11 cellular contexts compared by ENCODE assay signal in genomic region chr10:100014129-100014762, GRCh38. TPM values are rescaled to one million over a fixed set of nuclear protein-coding genes. Genes with fewer than 3 reads are reported as not detected.
DNase-seq lines count a peak whose midpoint lies in the region; ATAC-seq and TF ChIP-seq lines count a peak whose summit lies in the region.
"Had no signal": no experiment of that assay in that cellular context is flagged by ENCODE, and none has a peak within 500 bp of the region (broad histone marks: within the 10 kb centered on the region; RNA-seq: fewer than 3 reads in every experiment).

No MANE protein-coding gene starts in this region.

- H3K27ac ChIP-seq in endodermal cell (ENCODE audit: low read depth, low read length), result no peak overlapping the region

- TF ChIP-seq CTCF in endodermal cell (conservative IDR thresholded peaks at IDR 0.05), result no peak

- WGBS in endodermal cell (ENCODE audit: insufficient coverage in 1 of 2, insufficient read length in 1 of 2), 2 experiments, result 93 to 94% methylated on average over 5 of the region's 5 CpGs

- H3K9ac ChIP-seq in endodermal cell (ENCODE audit: extremely low read depth, low read length, poor library complexity, severe bottlenecking), result no peak overlapping the region

- CTCF ChIA-PET in activated CD8-positive, alpha-beta memory T cell treated with anti-CD3 and anti-CD28 coated beads, Interleukin-2, amount 10 ng/mL, durations not matched to agents 7 days and 5 days (lab: Charles Lee), result interaction anchor here (0.8 to 1.8 kb wide), 2 partner anchors 12 to 168 kb away, joined by 5 read pairs; no protein-coding TSS in a partner anchor

- peaks cover 28% of the 10 kb centered on the region for H3K4me1 Mint-ChIP-seq in endodermal cell
- H3K4me1 Mint-ChIP-seq in activated CD8-positive, alpha-beta memory T cell treated with anti-CD3 and anti-CD28 coated beads, Interleukin-2, amount 10 ng/mL, durations not matched to agents 7 days and 5 days, result peaks cover 10% of the 10 kb centered on the region
- H3K4me1 Mint-ChIP-seq in activated naive CD8-positive, alpha-beta T cell treated with anti-CD3 and anti-CD28 coated beads, Interleukin-2, amount 50 U/mL, for 24 hours, result peaks cover 17% of the 10 kb centered on the region

- H3K4me3 ChIP-seq in endodermal cell (ENCODE audit: low read length), result no peak overlapping the region

- H3K4me1 ChIP-seq in endodermal cell (ENCODE audit: control insufficient read depth, insufficient read depth, low read length), result peaks cover 5% of the 10 kb centered on the region

- ATAC-seq in GM18867 (IDR thresholded peaks at IDR 0.05; ENCODE audit: unreplicated experiment) (peak; percentile 64), GM21786 (IDR thresholded peaks at IDR 0.05; ENCODE audit: unreplicated experiment) (peak; percentile 75), HG03520 (IDR thresholded peaks at IDR 0.05; ENCODE audit: unreplicated experiment) (peak; percentile 75)
- ATAC-seq in activated CD8-positive, alpha-beta memory T cell treated with anti-CD3 and anti-CD28 coated beads, Interleukin-2, amount 10 ng/mL, durations not matched to agents 7 days and 5 days, result no peak
- ATAC-seq in activated naive CD8-positive, alpha-beta T cell treated with anti-CD3 and anti-CD28 coated beads, Interleukin-2, amount 50 U/mL, for 24 hours, result no peak

- H3K4me3 Mint-ChIP-seq in endodermal cell, result no peak overlapping the region
- H3K4me3 Mint-ChIP-seq in activated CD8-positive, alpha-beta memory T cell treated with anti-CD3 and anti-CD28 coated beads, Interleukin-2, amount 10 ng/mL, durations not matched to agents 7 days and 5 days, result no peak overlapping the region
- H3K4me3 Mint-ChIP-seq in activated naive CD8-positive, alpha-beta T cell treated with anti-CD3 and anti-CD28 coated beads, Interleukin-2, amount 50 U/mL, for 24 hours, result no peak overlapping the region

- peaks cover 1% of the 10 kb centered on the region for H3K9me3 Mint-ChIP-seq in endodermal cell
- H3K9me3 Mint-ChIP-seq in activated CD8-positive, alpha-beta memory T cell treated with anti-CD3 and anti-CD28 coated beads, Interleukin-2, amount 10 ng/mL, durations not matched to agents 7 days and 5 days (ENCODE audit: low read depth), result no peaks in the 10 kb centered on the region
- no peaks in the 10 kb centered on the region for H3K9me3 Mint-ChIP-seq in activated naive CD8-positive, alpha-beta T cell treated with anti-CD3 and anti-CD28 coated beads, Interleukin-2, amount 50 U/mL, for 24 hours

- DNase-seq in endodermal cell, result no peak
- no peak for DNase-seq in GDM1 (lab: John Stamatoyannopoulos, UW)
- no peak for DNase-seq in AG08396 (ENCODE audit: low spot score)
- no peak for DNase-seq in activated CD8-positive, alpha-beta memory T cell treated with anti-CD3 and anti-CD28 coated beads, Interleukin-2, amount 10 ng/mL, durations not matched to agents 7 days and 5 days
- no peak for DNase-seq in activated naive CD8-positive, alpha-beta T cell treated with anti-CD3 and anti-CD28 coated beads, Interleukin-2, amount 50 U/mL, for 24 hours
- DNase-seq: activated CD4-positive, CD25-positive, alpha-beta regulatory T cell; NCI-H1694 treated with DMSO at 0.1 percent for 48 hours; stimulated activated naive CD4-positive, alpha-beta T cell treated with Interleukin-2 at 50 U/mL for 16 hours had no signal

- H3K27me3 Mint-ChIP-seq in endodermal cell (ENCODE audit: insufficient read depth), result peaks cover 8% of the 10 kb centered on the region
- peaks cover 25% of the 10 kb centered on the region for H3K27me3 Mint-ChIP-seq in activated CD8-positive, alpha-beta memory T cell treated with anti-CD3 and anti-CD28 coated beads, Interleukin-2, amount 10 ng/mL, durations not matched to agents 7 days and 5 days
- peaks cover 6% of the 10 kb centered on the region for H3K27me3 Mint-ChIP-seq in activated naive CD8-positive, alpha-beta T cell treated with anti-CD3 and anti-CD28 coated beads, Interleukin-2, amount 50 U/mL, for 24 hours

- peak overlapping the region; percentile 19 for H3K27ac Mint-ChIP-seq in endodermal cell
- no peak overlapping the region for H3K27ac Mint-ChIP-seq in activated CD8-positive, alpha-beta memory T cell treated with anti-CD3 and anti-CD28 coated beads, Interleukin-2, amount 10 ng/mL, durations not matched to agents 7 days and 5 days
- no peak overlapping the region for H3K27ac Mint-ChIP-seq in activated naive CD8-positive, alpha-beta T cell treated with anti-CD3 and anti-CD28 coated beads, Interleukin-2, amount 50 U/mL, for 24 hours

- no peaks in the 10 kb centered on the region for H3K36me3 Mint-ChIP-seq in endodermal cell (ENCODE audit: low read depth)
- H3K36me3 Mint-ChIP-seq in activated CD8-positive, alpha-beta memory T cell treated with anti-CD3 and anti-CD28 coated beads, Interleukin-2, amount 10 ng/mL, durations not matched to agents 7 days and 5 days, result no peaks in the 10 kb centered on the region
- no peaks in the 10 kb centered on the region for H3K36me3 Mint-ChIP-seq in activated naive CD8-positive, alpha-beta T cell treated with anti-CD3 and anti-CD28 coated beads, Interleukin-2, amount 50 U/mL, for 24 hours (ENCODE audit: low read depth)

- no peaks in the 10 kb centered on the region for H3K9me3 ChIP-seq in endodermal cell (ENCODE audit: control insufficient read depth, low read length)

- no peaks in the 10 kb centered on the region for H3K36me3 ChIP-seq in endodermal cell (ENCODE audit: control insufficient read depth, insufficient read depth, low read length)

- H3K27me3 ChIP-seq in endodermal cell (ENCODE audit: control insufficient read depth, insufficient read depth, low read length, poor library complexity, severe bottlenecking), result no peaks in the 10 kb centered on the region

RNA-seq across cellular contexts. Expression of gene DNMBP, which starts 4.5 kb away (rescaled TPM):
- 10 to 100 TPM; 45.4 to 85.4 TPM for total RNA-seq in endodermal cell
- polyA plus RNA-seq in endodermal cell (2013, experiment 1 of 2), result 18.8 TPM
- 17.5 TPM for polyA plus RNA-seq in endodermal cell (2013, experiment 2 of 2)
- total RNA-seq in activated CD8-positive, alpha-beta memory T cell treated with anti-CD3 and anti-CD28 coated beads, Interleukin-2, amount 10 ng/mL, durations not matched to agents 7 days and 5 days, result 1 to 10 TPM; 3.4 to 5.1 TPM

Comparison
In these comparisons a context has a peak if more than half of its experiments do, and no peak if none do; other contexts are left out.
1. ATAC-seq: peak in GM18867 (single experiment), GM21786 (single experiment) and HG03520 (single experiment); none in activated CD8-positive, alpha-beta memory T cell treated with anti-CD3 and anti-CD28 coated beads, Interleukin-2, amount 10 ng/mL, durations not matched to agents 7 days and 5 days (single experiment) and activated naive CD8-positive, alpha-beta T cell treated with anti-CD3 and anti-CD28 coated beads, Interleukin-2, amount 50 U/mL, for 24 hours (single experiment).
2. RNA of gene DNMBP, which starts 4.5 kb away (total RNA-seq): 45.4 to 85.4 TPM in endodermal cell; 3.4 to 5.1 TPM in activated CD8-positive, alpha-beta memory T cell treated with anti-CD3 and anti-CD28 coated beads, Interleukin-2, amount 10 ng/mL, durations not matched to agents 7 days and 5 days; every median in the first group is over 4 times any median in the second.